12 cellular contexts compared by ENCODE assay signal in the genomic region with DNA sequence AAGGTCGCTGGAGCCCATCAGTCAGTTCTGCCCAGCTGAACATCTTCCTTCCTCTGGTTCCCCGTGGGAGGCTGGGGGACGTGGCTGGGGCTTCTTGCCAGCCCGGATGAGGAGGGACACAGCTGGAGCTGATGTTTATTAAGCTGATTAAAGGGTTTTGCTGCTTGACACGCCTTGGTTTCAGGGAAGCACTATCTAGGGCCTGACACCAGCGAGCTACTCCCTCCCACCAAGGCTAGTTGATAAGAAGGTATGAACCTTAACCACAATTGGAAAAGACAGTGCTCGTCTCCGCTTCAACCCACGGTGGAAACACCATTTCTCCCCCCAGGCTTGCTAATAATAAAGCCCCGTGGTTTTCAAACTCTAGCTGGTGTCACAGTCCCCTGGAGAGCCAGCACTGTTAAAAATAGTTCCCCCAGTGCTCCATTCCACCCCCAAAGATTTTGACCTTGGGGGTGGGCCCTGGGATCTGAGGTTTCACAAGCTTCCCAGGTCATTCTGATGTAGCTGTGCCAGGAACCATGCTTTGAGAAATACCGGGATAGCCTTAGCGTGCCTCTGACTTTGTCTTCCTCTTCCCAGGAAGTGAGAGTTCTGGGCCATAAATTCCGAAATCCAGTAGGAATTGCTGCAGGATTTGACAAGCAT. TPM values are rescaled to one million over a fixed set of nuclear protein-coding genes. Genes with fewer than 3 reads are reported as not detected.
DNase-seq lines count a peak whose midpoint lies in the region; FAIRE-seq and TF ChIP-seq lines count a peak whose summit lies in the region.
"Had no signal": no experiment of that assay in that cellular context is flagged by ENCODE, and none has a peak within 500 bp of the region (broad histone marks: within the 10 kb centered on the region; RNA-seq: fewer than 3 reads in every experiment).

No MANE protein-coding gene starts in this region.

- H4K20me1 ChIP-seq in astrocyte (ENCODE audit: insufficient read depth, low read length): no peaks in the 10 kb centered on the region

- H3K27ac ChIP-seq in astrocyte (ENCODE audit: low read depth, low read length): no peak overlapping the region
- peak overlapping the region; percentile 86 to 88 for H3K27ac ChIP-seq in liver (ENCODE audit: low read depth in 1 of 2, low read length in 2 of 2)
- H3K27ac ChIP-seq in stomach: peak overlapping the region in 3 of 5 donors; percentile 43 to 57 (median 48)
- H3K27ac ChIP-seq: prostate gland had no signal

- no peaks in the 10 kb centered on the region for H3K9me3 ChIP-seq in astrocyte (ENCODE audit: insufficient read depth, low read depth, low read length)
- H3K9me3 ChIP-seq in liver (ENCODE audit: control insufficient read depth in 4 of 4, low read length in 3 of 4): no peaks in the 10 kb centered on the region
- H3K9me3 ChIP-seq in stomach: no peaks in the 10 kb centered on the region
- H3K9me3 ChIP-seq: prostate gland had no signal

- H3K79me2 ChIP-seq in astrocyte (ENCODE audit: insufficient read depth, low read length): peaks cover under 1% of the 10 kb centered on the region

- H3K4me1 ChIP-seq in astrocyte (ENCODE audit: insufficient read depth, low read length) (peaks cover 6% of the 10 kb centered on the region), liver (ENCODE audit: control insufficient read depth in 4 of 4, insufficient read depth in 4 of 4, low read length in 3 of 4) (peaks cover 8 to 42% (median 21%) of the 10 kb centered on the region in 4 donors), stomach (peaks cover 0 to 30% (median 17%) of the 10 kb centered on the region in 4 donors)
- H3K4me1 ChIP-seq: prostate gland had no signal

- H3K4me3 Mint-ChIP-seq in activated CD4-positive, alpha-beta memory T cell treated with anti-CD3 and anti-CD28 coated beads for 36 hours: no peak overlapping the region
- H3K4me3 Mint-ChIP-seq in activated CD4-positive, alpha-beta memory T cell treated with anti-CD3 and anti-CD28 coated beads, Interleukin-2, amount 10 ng/mL, durations not matched to agents 7 days and 5 days: no peak overlapping the region
- no peak overlapping the region for H3K4me3 Mint-ChIP-seq in astrocyte (ENCODE audit: unreplicated experiment)

- no peak for FAIRE-seq in astrocyte (lab: Jason Lieb, UNC)

- H3K9me3 Mint-ChIP-seq in activated CD4-positive, alpha-beta memory T cell treated with anti-CD3 and anti-CD28 coated beads for 36 hours: no peaks in the 10 kb centered on the region
- no peaks in the 10 kb centered on the region for H3K9me3 Mint-ChIP-seq in activated CD4-positive, alpha-beta memory T cell treated with anti-CD3 and anti-CD28 coated beads, Interleukin-2, amount 10 ng/mL, durations not matched to agents 7 days and 5 days
- no peaks in the 10 kb centered on the region for H3K9me3 Mint-ChIP-seq in astrocyte (ENCODE audit: unreplicated experiment)

- no peaks in the 10 kb centered on the region for H3K36me3 ChIP-seq in astrocyte (ENCODE audit: insufficient read depth, low read length)
- H3K36me3 ChIP-seq in liver (ENCODE audit: control insufficient read depth in 4 of 4, insufficient read depth in 3 of 4, low read depth in 1 of 4, low read length in 3 of 4): peaks cover 0 to 6% (median 4%) of the 10 kb centered on the region in 4 donors
- peaks cover 10 to 58% (median 49%) of the 10 kb centered on the region in 4 donors for H3K36me3 ChIP-seq in stomach
- H3K36me3 ChIP-seq: prostate gland had no signal

- TF ChIP-seq POLR2A in stomach (IDR thresholded peaks at IDR 0.05): no peak

- H3K36me3 Mint-ChIP-seq in activated CD4-positive, alpha-beta memory T cell treated with anti-CD3 and anti-CD28 coated beads for 36 hours: peaks cover 20% of the 10 kb centered on the region
- H3K36me3 Mint-ChIP-seq in activated CD4-positive, alpha-beta memory T cell treated with anti-CD3 and anti-CD28 coated beads, Interleukin-2, amount 10 ng/mL, durations not matched to agents 7 days and 5 days (ENCODE audit: low read depth): peaks cover 3% of the 10 kb centered on the region
- peaks cover 7% of the 10 kb centered on the region for H3K36me3 Mint-ChIP-seq in astrocyte (ENCODE audit: low read depth, unreplicated experiment)

- 17% methylated on average over 13 of the region's 13 CpGs for WGBS in liver
- 37 to 53% (median 44%) methylated on average over 10 to 13 of the region's 13 CpGs for WGBS in stomach, 5 donors

- POLR2A ChIA-PET in activated CD4-positive, alpha-beta memory T cell treated with anti-CD3 and anti-CD28 coated beads for 36 hours (lab: Charles Lee): no interaction called here
- POLR2A ChIA-PET in activated CD4-positive, alpha-beta memory T cell treated with anti-CD3 and anti-CD28 coated beads, Interleukin-2, amount 10 ng/mL, durations not matched to agents 7 days and 5 days (lab: Charles Lee): interaction anchor here (0.5 to 1.2 kb wide), 2 partner anchors 13 to 130 kb away, joined by 3 to 4 read pairs; no protein-coding TSS in a partner anchor

- H3K27ac Mint-ChIP-seq in activated CD4-positive, alpha-beta memory T cell treated with anti-CD3 and anti-CD28 coated beads for 36 hours: peak overlapping the region; percentile 26
- H3K27ac Mint-ChIP-seq in activated CD4-positive, alpha-beta memory T cell treated with anti-CD3 and anti-CD28 coated beads, Interleukin-2, amount 10 ng/mL, durations not matched to agents 7 days and 5 days: no peak overlapping the region
- H3K27ac Mint-ChIP-seq in astrocyte (ENCODE audit: unreplicated experiment): peak overlapping the region; percentile 66

- TF ChIP-seq EP300 in stomach (IDR thresholded peaks at IDR 0.05): no peak

- CTCF ChIA-PET in activated CD4-positive, alpha-beta memory T cell treated with anti-CD3 and anti-CD28 coated beads for 36 hours (lab: Charles Lee): no interaction called here
- CTCF ChIA-PET in activated CD4-positive, alpha-beta memory T cell treated with anti-CD3 and anti-CD28 coated beads, Interleukin-2, amount 10 ng/mL, durations not matched to agents 7 days and 5 days (lab: Charles Lee): no interaction called here

- DNase-seq in activated CD4-positive, alpha-beta memory T cell treated with anti-CD3 and anti-CD28 coated beads for 36 hours: no peak
- DNase-seq in activated CD4-positive, alpha-beta memory T cell treated with anti-CD3 and anti-CD28 coated beads, Interleukin-2, amount 10 ng/mL, durations not matched to agents 7 days and 5 days: no peak
- DNase-seq in astrocyte (ENCODE audit: low read depth) (peak; percentile 3), stomach (no peak), pons (ENCODE audit: low spot score) (no peak), CD1c-positive myeloid dendritic cell (ENCODE audit: extremely low spot score) (no peak)
- DNase-seq in stimulated activated naive CD4-positive, alpha-beta T cell (lab: John Stamatoyannopoulos, UW): no peak
- DNase-seq: activated naive CD4-positive, alpha-beta T cell treated with Interleukin-2 at 50 U/mL for 16 hours; H7; NCI-H1105 had no signal

- H3K27me3 ChIP-seq in astrocyte (ENCODE audit: insufficient read depth, low read length): no peaks in the 10 kb centered on the region
- H3K27me3 ChIP-seq in liver (ENCODE audit: control insufficient read depth in 4 of 4, insufficient read depth in 4 of 4, low read length in 3 of 4): no peaks in the 10 kb centered on the region
- no peaks in the 10 kb centered on the region for H3K27me3 ChIP-seq in stomach

- peak overlapping the region; percentile 28 for H3K4me2 ChIP-seq in astrocyte (ENCODE audit: low read length)

- no peak overlapping the region for H3K4me3 ChIP-seq in astrocyte (ENCODE audit: insufficient read depth, low read depth, low read length)
- peak overlapping the region; percentile 61 to 97 (median 95) for H3K4me3 ChIP-seq in liver (ENCODE audit: low read depth in 1 of 3, low read length in 3 of 3)
- peak overlapping the region in 1 of 4 donors; percentile 3 for H3K4me3 ChIP-seq in stomach
- H3K4me3 ChIP-seq: prostate gland had no signal

- peak in 1 of 2 donors; percentile 22 for TF ChIP-seq RAD21 in liver (IDR thresholded peaks at IDR 0.05)

- intact Hi-C loops in activated CD4-positive, alpha-beta memory T cell treated with anti-CD3 and anti-CD28 coated beads for 36 hours (cut with micrococcal nuclease): no loop called here
- intact Hi-C loops in stomach (cut with DNase I; ENCODE audit: low total_unique reads): no loop called here

- no peaks in the 10 kb centered on the region for H3K27me3 Mint-ChIP-seq in activated CD4-positive, alpha-beta memory T cell treated with anti-CD3 and anti-CD28 coated beads for 36 hours
- no peaks in the 10 kb centered on the region for H3K27me3 Mint-ChIP-seq in activated CD4-positive, alpha-beta memory T cell treated with anti-CD3 and anti-CD28 coated beads, Interleukin-2, amount 10 ng/mL, durations not matched to agents 7 days and 5 days
- H3K27me3 Mint-ChIP-seq in astrocyte (ENCODE audit: low read depth, unreplicated experiment): no peaks in the 10 kb centered on the region

- H3K4me1 Mint-ChIP-seq in activated CD4-positive, alpha-beta memory T cell treated with anti-CD3 and anti-CD28 coated beads for 36 hours (ENCODE audit: low read depth): peaks cover 25% of the 10 kb centered on the region
- H3K4me1 Mint-ChIP-seq in activated CD4-positive, alpha-beta memory T cell treated with anti-CD3 and anti-CD28 coated beads, Interleukin-2, amount 10 ng/mL, durations not matched to agents 7 days and 5 days: peaks cover 20% of the 10 kb centered on the region
- H3K4me1 Mint-ChIP-seq in astrocyte (ENCODE audit: low read depth, unreplicated experiment): peaks cover 17% of the 10 kb centered on the region

- TF ChIP-seq CTCF in astrocyte (IDR thresholded peaks at IDR 0.05; ENCODE audit: insufficient read depth, low read depth, low read length) (no peak), liver (IDR thresholded peaks at IDR 0.05; ENCODE audit: low read depth, low read length, missing input control) (no peak), stomach (IDR thresholded peaks at IDR 0.05) (no peak)

- no peak overlapping the region for H3K9ac ChIP-seq in astrocyte (ENCODE audit: low read length)
- peak overlapping the region; percentile 90 to 93 for H3K9ac ChIP-seq in liver (ENCODE audit: low read depth in 1 of 2, low read length in 2 of 2)

- H2AFZ ChIP-seq in astrocyte (ENCODE audit: low read depth, low read length): no peak overlapping the region

RNA-seq across cellular contexts. Expression of a gene that starts 5.5 kb away (rescaled TPM):
- total RNA-seq in activated CD4-positive, alpha-beta memory T cell treated with anti-CD3 and anti-CD28 coated beads for 36 hours: 10 to 100 TPM; 16.9 to 18.6 TPM
- 1 to 10 TPM; 6.9 to 7.6 TPM for total RNA-seq in activated CD4-positive, alpha-beta memory T cell treated with anti-CD3 and anti-CD28 coated beads, Interleukin-2, amount 10 ng/mL, durations not matched to agents 7 days and 5 days
- 4.9 and 5.2 TPM in 2 replicates for total RNA-seq in astrocyte
- 100 to 1,000 TPM in 1 of 2 donors, 10 to 100 TPM in 1; 14.4 to 150 TPM for total RNA-seq in liver
- 10 to 100 TPM; 62.7 to 96.1 TPM for polyA plus RNA-seq in liver
- total RNA-seq in stomach: 1 to 10 TPM in 4 of 5 donors, not detected in 1; 1.2 to 4.5 (median 3.8) TPM
- polyA plus RNA-seq in stomach: 1 to 10 TPM; 2.7 to 6.0 (median 3.6) TPM

RNA-seq across cellular contexts. Expression of a gene that starts 13.8 kb away (rescaled TPM):
- total RNA-seq in activated CD4-positive, alpha-beta memory T cell treated with anti-CD3 and anti-CD28 coated beads for 36 hours: not detected
- under 1 TPM in 1 of 2 experiments, not detected in 1; 0.08 TPM for total RNA-seq in activated CD4-positive, alpha-beta memory T cell treated with anti-CD3 and anti-CD28 coated beads, Interleukin-2, amount 10 ng/mL, durations not matched to agents 7 days and 5 days
- total RNA-seq in astrocyte (not detected in 2 replicates), liver (1 to 10 TPM; 1.2 to 3.3 TPM), stomach (1 to 10 TPM in 1 of 5 donors, under 1 TPM in 1, not detected in 3; 0.92 to 5.3 TPM)
- polyA plus RNA-seq in liver (under 1 TPM; 0.15 to 0.57 TPM), stomach (under 1 TPM in 1 of 3 donors, not detected in 2; 0.15 TPM)

RNA-seq across cellular contexts. Expression of a gene that starts 40.3 kb away (rescaled TPM):
- total RNA-seq in activated CD4-positive, alpha-beta memory T cell treated with anti-CD3 and anti-CD28 coated beads for 36 hours: not detected
- not detected for total RNA-seq in activated CD4-positive, alpha-beta memory T cell treated with anti-CD3 and anti-CD28 coated beads, Interleukin-2, amount 10 ng/mL, durations not matched to agents 7 days and 5 days
- total RNA-seq in astrocyte: not detected in 2 replicates
- total RNA-seq in liver: over 10,000 TPM; 13,922 to 117,679 TPM
- polyA plus RNA-seq in liver: over 10,000 TPM; 42,039 to 64,932 TPM
- total RNA-seq in stomach: 1 to 10 TPM in 2 of 5 donors, not detected in 3; 3.3 to 8.8 TPM
- polyA plus RNA-seq in stomach: 1 to 10 TPM; 1.6 to 8.0 (median 2.9) TPM

RNA-seq across cellular contexts. Expression of a gene that starts 49.0 kb away (rescaled TPM):
- not detected for total RNA-seq in activated CD4-positive, alpha-beta memory T cell treated with anti-CD3 and anti-CD28 coated beads for 36 hours
- total RNA-seq in activated CD4-positive, alpha-beta memory T cell treated with anti-CD3 and anti-CD28 coated beads, Interleukin-2, amount 10 ng/mL, durations not matched to agents 7 days and 5 days: not detected
- not detected in 2 replicates for total RNA-seq in astrocyte
- total RNA-seq in liver: 100 to 1,000 TPM in 1 of 2 donors, 10 to 100 TPM in 1; 94.5 to 129 TPM
- 1,000 to 10,000 TPM in 1 of 2 donors, 100 to 1,000 TPM in 1; 201 to 1,958 TPM for polyA plus RNA-seq in liver
- 1 to 10 TPM in 1 of 5 donors, under 1 TPM in 1, not detected in 3; 0.55 to 8.7 TPM for total RNA-seq in stomach
- polyA plus RNA-seq in stomach: 1 to 10 TPM in 1 of 3 donors, under 1 TPM in 1, not detected in 1; 0.43 to 1.5 TPM
- total RNA-seq: H7 had no signal

Comparison
In these comparisons a context has a peak if more than half of its experiments do, and no peak if none do; other contexts are left out.
1. RNA of a gene that starts 40.3 kb away (total RNA-seq): 13,922 to 117,679 TPM in liver; not detected in activated CD4-positive, alpha-beta memory T cell treated with anti-CD3 and anti-CD28 coated beads for 36 hours, not detected in activated CD4-positive, alpha-beta memory T cell treated with anti-CD3 and anti-CD28 coated beads, Interleukin-2, amount 10 ng/mL, durations not matched to agents 7 days and 5 days, not detected in astrocyte and 3.3 to 8.8 TPM in stomach; every median in the first group is over 1,000 times any median in the second.